In the genomic region with DNA sequence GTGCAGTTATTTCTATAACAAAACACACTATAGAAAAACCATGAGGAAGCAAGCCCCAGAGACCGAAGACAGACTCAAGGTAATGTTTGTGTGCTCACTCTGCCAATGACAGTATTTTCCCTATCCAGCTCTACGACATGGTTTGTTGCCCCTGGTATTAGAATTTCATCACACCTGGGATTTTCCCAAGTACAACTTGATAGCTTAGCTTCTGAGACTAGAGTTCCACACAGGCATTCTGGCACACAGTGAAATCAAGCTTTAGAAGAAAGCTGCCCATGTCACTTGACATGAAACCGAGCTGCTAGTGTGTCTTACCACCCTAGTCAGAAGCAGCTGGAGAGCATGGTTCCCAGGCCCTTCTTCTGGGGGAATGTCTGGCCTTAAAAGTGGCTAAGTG, we compare ENCODE assay signal across 19 cellular contexts. TPM values are rescaled to one million over a fixed set of nuclear protein-coding genes. Genes with fewer than 3 reads are reported as not detected.
A peak's percentile ranks its signal among the peaks of the same experiment; 100 is the strongest.
DNase-seq lines count a peak whose midpoint lies in the region; ATAC-seq and TF ChIP-seq lines count a peak whose summit lies in the region.
"Had no signal": no experiment of that assay in that cellular context is flagged by ENCODE, and none has a peak within 500 bp of the region (broad histone marks: within the 10 kb centered on the region; RNA-seq: fewer than 3 reads in every experiment).

No MANE protein-coding gene starts in this region.

- no peak for DNase-seq in IMR-90
- peak in 3 of 4 donors; percentile 7 to 16 (median 9) for DNase-seq in body of pancreas
- no peak for DNase-seq in foreskin keratinocyte
- no peak for DNase-seq in psoas muscle
- DNase-seq in C1 segment of cervical spinal cord (lab: John Stamatoyannopoulos, UW), result no peak
- no peak for DNase-seq in DMS 273 treated with DMSO at 0.1 percent for 48 hours (lab: John Stamatoyannopoulos, UW)
- DNase-seq in activated effector memory CD4-positive, alpha-beta T cell treated with anti-CD3 and anti-CD28 coated beads, Interleukin-2, amount 50 U/mL, for 16 hours, result no peak
- DNase-seq: ACHN, COR-L47, KBM-7, MV-4-11, NCI-H1417, NCI-H187 treated with DMSO at 0.1 percent for 48 hours, NCI-H345, NCI-H524 treated with DMSO at 0.1 percent for 48 hours, PC-3 had no signal

- POLR2A ChIA-PET in IMR-90 (lab: Charles Lee; ENCODE audit: unreplicated experiment), result no interaction called here

- no peaks in the 10 kb centered on the region for H4K20me1 ChIP-seq in IMR-90 (ENCODE audit: insufficient read depth, low read length)

- no peak overlapping the region for H3K4me2 ChIP-seq in IMR-90 (ENCODE audit: low read depth, low read length)

- ATAC-seq in IMR-90 (ENCODE audit: low read depth), result no peak
- no peak for ATAC-seq in body of pancreas
- no peak for ATAC-seq in foreskin keratinocyte
- peak in 3 of 4 donors; percentile 54 to 71 (median 58) for ATAC-seq in psoas muscle
- ATAC-seq: GM12878, PC-3 had no signal

- H3K27me3 ChIP-seq in IMR-90 (ENCODE audit: control insufficient read depth, insufficient read depth, low read length) (no peaks in the 10 kb centered on the region), body of pancreas (no peaks in the 10 kb centered on the region), foreskin keratinocyte (no peaks in the 10 kb centered on the region), psoas muscle (ENCODE audit: insufficient read depth in 3 of 3, low read length in 2 of 3) (no peaks in the 10 kb centered on the region)

- TF ChIP-seq CTCF in IMR-90 (conservative IDR thresholded peaks at IDR 0.05; ENCODE audit: low read depth, low read length), result no peak
- no peak for TF ChIP-seq CTCF in body of pancreas (IDR thresholded peaks at IDR 0.05)
- no peak for TF ChIP-seq CTCF in foreskin keratinocyte (conservative IDR thresholded peaks at IDR 0.05)
- TF ChIP-seq CTCF in psoas muscle (IDR thresholded peaks at IDR 0.05), result no peak

- dilution Hi-C loops in IMR-90 (cut with HindIII; ENCODE audit: low sequenced_read_pairs, unreplicated experiment), result no loop called here

- H2AK9ac ChIP-seq in IMR-90 (replicated peaks; ENCODE audit: low read depth, low read length, poor library complexity), result no peak overlapping the region

- H2AFZ ChIP-seq in IMR-90 (replicated peaks; ENCODE audit: low read length, poor library complexity), result peak overlapping the region; percentile 24

- H2BK20ac ChIP-seq in IMR-90 (ENCODE audit: low read depth, low read length), result 0 out of 2 replicates have a peak overlapping the region, but pooled peaks have one; percentile 20

- no peak overlapping the region for H3K9ac ChIP-seq in IMR-90 (ENCODE audit: low read depth, low read length)

- peaks cover 4% of the 10 kb centered on the region; the same call in 1 of the 2 replicates for H3K9me1 ChIP-seq in IMR-90 (ENCODE audit: insufficient read depth, low read length)

- no peak for TF ChIP-seq POLR2A in IMR-90 (IDR thresholded peaks at IDR 0.05; ENCODE audit: low read depth, low read length)
- no peak for TF ChIP-seq POLR2A in body of pancreas (IDR thresholded peaks at IDR 0.05)

- H4K91ac ChIP-seq in IMR-90 (ENCODE audit: insufficient read depth, low read depth, low read length), result no peak overlapping the region

- no peaks in the 10 kb centered on the region for H3K36me3 ChIP-seq in IMR-90 (ENCODE audit: control insufficient read depth, insufficient read depth, low read length)
- H3K36me3 ChIP-seq in body of pancreas (replicated peaks in 1 of 2; ENCODE audit: insufficient read depth in 1 of 2, low read depth in 2 of 2), result no peaks in the 10 kb centered on the region
- H3K36me3 ChIP-seq in psoas muscle (ENCODE audit: insufficient read depth in 1 of 2, low read depth in 1 of 2), result no peaks in the 10 kb centered on the region

- peak overlapping the region; percentile 66; the same call in 1 of the 3 replicates for H2BK15ac ChIP-seq in IMR-90 (ENCODE audit: low read depth, low read length)

- CTCF ChIA-PET in IMR-90 (lab: Yijun Ruan, JAX), result interaction anchor here (1.0 to 1.1 kb wide), 2 partner anchors 8 to 16 kb away, joined by 3 to 4 read pairs; no protein-coding TSS in a partner anchor

- 0 out of 2 replicates have a peak overlapping the region, but pooled peaks have one; percentile 48 for H3K14ac ChIP-seq in IMR-90 (replicated peaks; ENCODE audit: low read depth, low read length)

- no peak overlapping the region for H3K4me3 ChIP-seq in IMR-90 (ENCODE audit: insufficient read depth, low read depth, low read length)
- H3K4me3 ChIP-seq in body of pancreas, result no peak overlapping the region
- H3K4me3 ChIP-seq in psoas muscle, result no peak overlapping the region
- H3K4me3 ChIP-seq: GM12878 had no signal

- TF ChIP-seq RAD21 in IMR-90 (IDR thresholded peaks at IDR 0.05; ENCODE audit: low read length), result no peak

- no peak overlapping the region for H2BK5ac ChIP-seq in IMR-90 (ENCODE audit: low read depth, low read length, poor library complexity, severe bottlenecking)

- H3K18ac ChIP-seq in IMR-90 (ENCODE audit: low read depth, low read length), result no peak overlapping the region

- H3K27ac ChIP-seq in IMR-90 (ENCODE audit: insufficient read depth, low read length), result no peak overlapping the region
- no peak overlapping the region for H3K27ac ChIP-seq in body of pancreas
- H3K27ac ChIP-seq in foreskin keratinocyte, result peak overlapping the region; percentile 84
- H3K27ac ChIP-seq in psoas muscle, result peak overlapping the region; percentile 66
- H3K27ac ChIP-seq: RWPE1 had no signal

- H2AK5ac ChIP-seq in IMR-90 (ENCODE audit: low read depth, low read length), result no peak overlapping the region; the same call in none of the 2 replicates

- intact Hi-C loops in IMR-90 (cut with micrococcal nuclease) (no loop called here), body of pancreas (cut with DNase I) (no loop called here), psoas muscle (cut with DNase I) (no loop called here)

- no peak overlapping the region for H3K56ac ChIP-seq in IMR-90 (ENCODE audit: extremely low read depth, insufficient read depth, low read length)

- H4K5ac ChIP-seq in IMR-90 (ENCODE audit: low read depth, low read length), result no peak overlapping the region

- H3K79me1 ChIP-seq in IMR-90 (ENCODE audit: low read depth in 1 of 2, low read length in 2 of 2), result no peaks in the 10 kb centered on the region

- H3K9me3 ChIP-seq in IMR-90 (ENCODE audit: control insufficient read depth, insufficient read depth, low read length) (no peaks in the 10 kb centered on the region), body of pancreas (no peaks in the 10 kb centered on the region), psoas muscle (no peaks in the 10 kb centered on the region)

- no TSS peak for BruUV-seq in IMR-90 (replicated peaks; lab: Mats Ljungman, UMichigan)

- in situ Hi-C loops in IMR-90 (cut with MboI; ENCODE audit: low sequenced_read_pairs), result no loop called here

- H3K4me1 ChIP-seq in IMR-90 (ENCODE audit: control insufficient read depth, insufficient read depth, low read length) (peaks cover 3% of the 10 kb centered on the region), body of pancreas (no peaks in the 10 kb centered on the region), foreskin keratinocyte (peaks cover 35% of the 10 kb centered on the region), psoas muscle (peaks cover 8% of the 10 kb centered on the region)

- H3K23ac ChIP-seq in IMR-90 (ENCODE audit: low read depth, low read length), result no peak overlapping the region

- no peak overlapping the region for H3K4ac ChIP-seq in IMR-90 (ENCODE audit: low read depth, low read length)

- no peak overlapping the region for H4K8ac ChIP-seq in IMR-90 (ENCODE audit: low read depth in 2 of 2, low read length in 2 of 2)

- WGBS in IMR-90 (ENCODE audit: extremely low coverage in 2 of 2, insufficient read length in 1 of 2), 2 experiments, result 80% methylated on average over 1 of the region's 3 CpGs; no CpG with 5 or more reads in 1 of the 2 experiments
- 25% methylated on average over 3 of the region's 3 CpGs for WGBS in body of pancreas, 2 donors
- 25 to 30% (median 28%) methylated on average over 3 of the region's 3 CpGs for WGBS in psoas muscle, 3 donors

- H2BK120ac ChIP-seq in IMR-90 (ENCODE audit: low read depth, low read length), result peak overlapping the region; percentile 30; the same call in 1 of the 2 replicates

TF ChIP-seq in IMR-90, 13 proteins besides CTCF, POLR2A, EP300 and RAD21 (continues in another document):
- TF ChIP-seq BHLHE40 (IDR thresholded peaks at IDR 0.05; ENCODE audit: low read depth, low read length), result no peak
- no peak for TF ChIP-seq RFX5 (IDR thresholded peaks at IDR 0.05; ENCODE audit: low read depth, low read length)
- TF ChIP-seq CEBPB (IDR thresholded peaks at IDR 0.05; ENCODE audit: low read depth, low read length), result no peak
- no peak for TF ChIP-seq FOS (IDR thresholded peaks at IDR 0.05; ENCODE audit: low read depth, low read length)
- no peak for TF ChIP-seq SMC3 (IDR thresholded peaks at IDR 0.05; ENCODE audit: low read depth, low read length)
- TF ChIP-seq MXI1 (IDR thresholded peaks at IDR 0.05; ENCODE audit: borderline replicate concordance, low read depth, low read length), result no peak
- TF ChIP-seq, protein P1, sequence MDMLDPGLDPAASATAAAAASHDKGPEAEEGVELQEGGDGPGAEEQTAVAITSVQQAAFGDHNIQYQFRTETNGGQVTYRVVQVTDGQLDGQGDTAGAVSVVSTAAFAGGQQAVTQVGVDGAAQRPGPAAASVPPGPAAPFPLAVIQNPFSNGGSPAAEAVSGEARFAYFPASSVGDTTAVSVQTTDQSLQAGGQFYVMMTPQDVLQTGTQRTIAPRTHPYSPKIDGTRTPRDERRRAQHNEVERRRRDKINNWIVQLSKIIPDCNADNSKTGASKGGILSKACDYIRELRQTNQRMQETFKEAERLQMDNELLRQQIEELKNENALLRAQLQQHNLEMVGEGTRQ (IDR thresholded peaks at IDR 0.05; ENCODE audit: low read depth, low read length), result no peak
- no peak for TF ChIP-seq RCOR1 (IDR thresholded peaks at IDR 0.05; ENCODE audit: insufficient replicate concordance, low read length)
- no peak for TF ChIP-seq ELK1 (IDR thresholded peaks at IDR 0.05; ENCODE audit: borderline replicate concordance, low read depth, low read length)

RNA-seq across cellular contexts. Expression of gene AKR1E2, which starts 44.1 kb away (rescaled TPM):
- 2.2 and 3.4 TPM in 2 replicates for total RNA-seq in IMR-90 (2012; rRNA removed)
- 1.1 and 1.2 TPM in 2 replicates for polyA plus RNA-seq in IMR-90 (2012; rRNA removed)
- polyA plus RNA-seq in IMR-90 (2012; cell fraction: cytosol; rRNA removed), result 0.76 and 0.79 TPM in 2 replicates
- polyA plus RNA-seq in IMR-90 (2012; cell fraction: nucleus; rRNA removed; ENCODE audit: low replicate concordance), result 1.9 and 4.7 TPM in 2 replicates
- total RNA-seq in body of pancreas, result 10 to 100 TPM in 1 of 2 donors, under 1 TPM in 1; 0.26 to 14.5 TPM
- total RNA-seq in foreskin keratinocyte, result 1.9 and 3.7 TPM in 2 replicates
- polyA plus RNA-seq in foreskin keratinocyte, result 2.4 and 4.2 TPM in 2 replicates
- 1 to 10 TPM; 1.8 to 5.1 (median 3.4) TPM for total RNA-seq in psoas muscle
- 1 to 10 TPM in 1 of 3 donors, under 1 TPM in 2; 0.65 to 1.8 (median 0.73) TPM for polyA plus RNA-seq in psoas muscle
- total RNA-seq: GM12878, H4 had no signal
- polyA plus RNA-seq: GM12878 had no signal

Comparison
In these comparisons a context has a peak if more than half of its experiments do, and no peak if none do; other contexts are left out.
1. ATAC-seq: peak in psoas muscle (3 of 4); none in IMR-90 (single experiment), body of pancreas (single experiment) and foreskin keratinocyte (single experiment).
2. DNase-seq: peak in body of pancreas (3 of 4); none in IMR-90 (single experiment), foreskin keratinocyte (0 of 2), psoas muscle (0 of 2), C1 segment of cervical spinal cord (0 of 14), DMS 273 treated with DMSO at 0.1 percent for 48 hours (single experiment) and activated effector memory CD4-positive, alpha-beta T cell treated with anti-CD3 and anti-CD28 coated beads, Interleukin-2, amount 50 U/mL, for 16 hours (single experiment).
3. H3K27ac ChIP-seq: peak in foreskin keratinocyte (single experiment) and psoas muscle (single experiment); none in IMR-90 (single experiment) and body of pancreas (0 of 4).